In genomic region chr9:26157411-26157810, GRCh38 we compare ENCODE assay signal across 24 cellular contexts.
A peak's percentile ranks its signal among the peaks of the same experiment; 100 is the strongest.
DNase-seq lines count a peak whose midpoint lies in the region; ATAC-seq, FAIRE-seq and TF ChIP-seq lines count a peak whose summit lies in the region.
"Had no signal": no experiment of that assay in that cellular context is flagged by ENCODE, and none has a peak within 500 bp of the region (broad histone marks: within the 10 kb centered on the region; RNA-seq: fewer than 3 reads in every experiment).

No MANE protein-coding gene starts in this region.

- no peak overlapping the region for H3K27ac Mint-ChIP-seq in stimulated activated naive B cell treated with anti-CD40 and anti-IgM and Interleukin-4, amounts not matched to agents 10 μg/mL and 1 μg/mL and 100 μg/mL, for 72 hours
- H3K27ac Mint-ChIP-seq: activated T-cell treated with anti-CD3 and anti-CD28 coated beads, Interleukin-2, amount 50 U/mL, for 24 hours; immature natural killer cell; nephron; stimulated activated naive CD8-positive, alpha-beta T cell treated with anti-CD3 and anti-CD28 coated beads, Interleukin-15, Interleukin-2, amounts not matched to agents 100 ng/mL and 50 ng/mL, for 24 hours had no signal

- H3K9me3 ChIP-seq in SK-N-SH = no peaks in the 10 kb centered on the region
- H3K9me3 ChIP-seq: BLaER1 treated with 17β-estradiol and CSF1 and Interleukin-3, amounts not matched to agents 10 nM and 100 nM; esophagus muscularis mucosa had no signal

- FAIRE-seq in D721Med (lab: Jason Lieb, UNC) = no peak
- FAIRE-seq: bronchial epithelial cell had no signal

- H3K9me2 ChIP-seq in SK-N-SH = no peaks in the 10 kb centered on the region

- H3K27ac ChIP-seq in SK-N-SH (ENCODE audit: low read depth in 2 of 2, low read length in 1 of 2) = peak overlapping the region in 1 of 2 experiments; percentile 69; a peak in 1 of 4 replicates
- no peak overlapping the region for H3K27ac ChIP-seq in caudate nucleus (ENCODE audit: low read depth, low read length)
- H3K27ac ChIP-seq: 22Rv1, esophagus muscularis mucosa, KMS-11 had no signal

- no peaks in the 10 kb centered on the region for H3K79me2 ChIP-seq in SK-N-SH (ENCODE audit: insufficient read depth)

- no peaks in the 10 kb centered on the region for H4K20me1 ChIP-seq in SK-N-SH (ENCODE audit: insufficient read depth)
- H4K20me1 ChIP-seq: BLaER1 treated with 17β-estradiol and CSF1 and Interleukin-3, amounts not matched to agents 10 nM and 100 nM had no signal

- no peak overlapping the region for H3K4me3 Mint-ChIP-seq in stimulated activated naive B cell treated with anti-CD40 and anti-IgM and Interleukin-4, amounts not matched to agents 10 μg/mL and 1 μg/mL and 100 μg/mL, for 72 hours
- H3K4me3 Mint-ChIP-seq: activated T-cell treated with anti-CD3 and anti-CD28 coated beads, Interleukin-2, amount 50 U/mL, for 24 hours; immature natural killer cell; nephron; stimulated activated naive CD8-positive, alpha-beta T cell treated with anti-CD3 and anti-CD28 coated beads, Interleukin-15, Interleukin-2, amounts not matched to agents 100 ng/mL and 50 ng/mL, for 24 hours had no signal

- 82% methylated on average over 5 of the region's 5 CpGs for WGBS in SK-N-SH (ENCODE audit: low lambda C conversion rate)

- no peak for TF ChIP-seq EP300 in SK-N-SH (IDR thresholded peaks at IDR 0.05; ENCODE audit: borderline replicate concordance in 1 of 2, low read depth in 1 of 2, low read length in 1 of 2)

- no peak overlapping the region for H3K4me3 ChIP-seq in SK-N-SH (ENCODE audit: low read depth in 2 of 2, low read length in 1 of 2)
- H3K4me3 ChIP-seq: BLaER1 treated with 17β-estradiol and CSF1 and Interleukin-3, amounts not matched to agents 10 nM and 100 nM; esophagus muscularis mucosa had no signal

- TF ChIP-seq RAD21 in SK-N-SH (IDR thresholded peaks at IDR 0.05; ENCODE audit: low read length) = no peak

- H3K27me3 Mint-ChIP-seq in stimulated activated naive B cell treated with anti-CD40 and anti-IgM and Interleukin-4, amounts not matched to agents 10 μg/mL and 1 μg/mL and 100 μg/mL, for 72 hours = no peaks in the 10 kb centered on the region
- H3K27me3 Mint-ChIP-seq: activated T-cell treated with anti-CD3 and anti-CD28 coated beads, Interleukin-2, amount 50 U/mL, for 24 hours; stimulated activated naive CD8-positive, alpha-beta T cell treated with anti-CD3 and anti-CD28 coated beads, Interleukin-15, Interleukin-2, amounts not matched to agents 100 ng/mL and 50 ng/mL, for 24 hours had no signal

- no peaks in the 10 kb centered on the region for H3K36me3 Mint-ChIP-seq in stimulated activated naive B cell treated with anti-CD40 and anti-IgM and Interleukin-4, amounts not matched to agents 10 μg/mL and 1 μg/mL and 100 μg/mL, for 72 hours
- H3K36me3 Mint-ChIP-seq: immature natural killer cell had no signal

- no peak overlapping the region for H3K4me2 ChIP-seq in SK-N-SH
- H3K4me2 ChIP-seq: KMS-11 had no signal

- POLR2A ChIA-PET in SK-N-SH (lab: Yijun Ruan, JAX) = no interaction called here

- peaks cover 8 to 12% of the 10 kb centered on the region in 2 experiments; a peak in 2 of 4 replicates for H3K4me1 ChIP-seq in SK-N-SH (ENCODE audit: control insufficient read depth in 1 of 2, insufficient read depth in 2 of 2, low read depth in 1 of 2, low read length in 1 of 2)

- no peaks in the 10 kb centered on the region for H3K27me3 ChIP-seq in SK-N-SH (ENCODE audit: insufficient read depth)
- H3K27me3 ChIP-seq: BLaER1 treated with 17β-estradiol and CSF1 and Interleukin-3, amounts not matched to agents 10 nM and 100 nM; esophagus muscularis mucosa had no signal

- no peak overlapping the region for H3K9ac ChIP-seq in SK-N-SH
- H3K9ac ChIP-seq: KMS-11 had no signal

- CTCF ChIA-PET in SK-N-SH (lab: Yijun Ruan, JAX) = no interaction called here

- 0 out of 2 replicates have a peak overlapping the region, but pooled peaks have one; percentile 16 for H2AFZ ChIP-seq in SK-N-SH (ENCODE audit: low read depth)

- peaks cover 0 to 3% of the 10 kb centered on the region in 2 experiments for H3K36me3 ChIP-seq in SK-N-SH (replicated peaks in 1 of 2; ENCODE audit: control insufficient read depth in 1 of 2, insufficient read depth in 2 of 2, low read length in 1 of 2)
- H3K36me3 ChIP-seq: BLaER1 treated with 17β-estradiol and CSF1 and Interleukin-3, amounts not matched to agents 10 nM and 100 nM; esophagus muscularis mucosa had no signal

- ATAC-seq in SK-N-SH treated with all-trans-retinoic acid at 6 μM for 48 hours (no peak), HG02759 (IDR thresholded peaks at IDR 0.05; ENCODE audit: unreplicated experiment) (peak; percentile 82), HG03442 (IDR thresholded peaks at IDR 0.05; ENCODE audit: unreplicated experiment) (peak; percentile 93)
- ATAC-seq in stimulated activated naive B cell treated with anti-CD40 and anti-IgM and Interleukin-4, amounts not matched to agents 10 μg/mL and 1 μg/mL and 100 μg/mL, for 72 hours (replicated peaks) = peak; percentile 21 to 64
- ATAC-seq: Panc1 had no signal

- TF ChIP-seq CTCF in SK-N-SH (IDR thresholded peaks at IDR 0.05) (no peak), D721Med (IDR thresholded peaks at IDR 0.05; ENCODE audit: insufficient read depth, missing control alignments) (no peak)

- H3K4me1 Mint-ChIP-seq in stimulated activated naive B cell treated with anti-CD40 and anti-IgM and Interleukin-4, amounts not matched to agents 10 μg/mL and 1 μg/mL and 100 μg/mL, for 72 hours = no peaks in the 10 kb centered on the region
- H3K4me1 Mint-ChIP-seq: immature natural killer cell, nephron had no signal

- H3F3A ChIP-seq in SK-N-SH (replicated peaks; ENCODE audit: insufficient read depth) = peaks cover 19% of the 10 kb centered on the region

- DNase-seq in SK-N-SH (no peak), D721Med (ENCODE audit: insufficient read length, low spot score) (no peak), caudate nucleus (lab: John Stamatoyannopoulos, UW) (no peak), NCI-H1694 treated with DMSO at 0.1 percent for 48 hours (lab: John Stamatoyannopoulos, UW) (no peak)
- DNase-seq in stimulated activated naive B cell treated with anti-CD40 and anti-IgM and Interleukin-4, amounts not matched to agents 10 μg/mL and 1 μg/mL and 100 μg/mL, for 72 hours = no peak
- DNase-seq: activated T-cell treated with anti-CD3 and anti-CD28 coated beads, Interleukin-2, amount 50 U/mL, for 24 hours; DMS153; immature natural killer cell; mesenchymal stem cell; NCI-H1105; NCI-H2171 treated with DMSO at 0.1 percent for 48 hours; NCI-H748 treated with DMSO at 0.1 percent for 48 hours; SW 1271 had no signal

- H3K9me3 Mint-ChIP-seq in stimulated activated naive B cell treated with anti-CD40 and anti-IgM and Interleukin-4, amounts not matched to agents 10 μg/mL and 1 μg/mL and 100 μg/mL, for 72 hours = peaks cover 3 to 4% of the 10 kb centered on the region in 2 donors
- H3K9me3 Mint-ChIP-seq: nephron had no signal

TF ChIP-seq in SK-N-SH, 30 proteins besides CTCF, POLR2A, EP300 and RAD21:
- TF ChIP-seq CHD2 (IDR thresholded peaks at IDR 0.05; ENCODE audit: low read length, partially characterized antibody) = no peak

TF ChIP-seq in SK-N-SH treated with all-trans-retinoic acid at 6 μM for 48 hours, 23 proteins besides CTCF, POLR2A, EP300 and RAD21 (continues in another document):
- no peak for TF ChIP-seq ZFP30 (CRISPR knock-in tag; IDR thresholded peaks at IDR 0.05)
- no peak for TF ChIP-seq ZNF70 (CRISPR knock-in tag; IDR thresholded peaks at IDR 0.05)
- TF ChIP-seq ZNF565 (CRISPR knock-in tag; conservative IDR thresholded peaks at IDR 0.05; ENCODE audit: low read depth) = no peak
- TF ChIP-seq TCF4 (CRISPR knock-in tag; IDR thresholded peaks at IDR 0.05; ENCODE audit: borderline replicate concordance) = no peak
- TF ChIP-seq CSRNP3 (CRISPR knock-in tag; IDR thresholded peaks at IDR 0.05) = no peak
- no peak for TF ChIP-seq CSDC2 (CRISPR knock-in tag; IDR thresholded peaks at IDR 0.05)
- TF ChIP-seq GLIS3 (CRISPR knock-in tag; IDR thresholded peaks at IDR 0.05) = no peak
- TF ChIP-seq ZFP3 (CRISPR knock-in tag; IDR thresholded peaks at IDR 0.05) = no peak
- TF ChIP-seq ISL1 (CRISPR knock-in tag; IDR thresholded peaks at IDR 0.05) = no peak
- no peak for TF ChIP-seq ESRRG (CRISPR knock-in tag; IDR thresholded peaks at IDR 0.05)
- TF ChIP-seq SNAI2 (CRISPR knock-in tag; IDR thresholded peaks at IDR 0.05) = no peak
- no peak for TF ChIP-seq TOX (CRISPR knock-in tag; IDR thresholded peaks at IDR 0.05; ENCODE audit: borderline replicate concordance)
- no peak for TF ChIP-seq CREB5 (CRISPR knock-in tag; IDR thresholded peaks at IDR 0.05; ENCODE audit: low read depth)
- no peak for TF ChIP-seq BACH2 (CRISPR knock-in tag; IDR thresholded peaks at IDR 0.05; ENCODE audit: borderline replicate concordance)
